In the genomic region with DNA sequence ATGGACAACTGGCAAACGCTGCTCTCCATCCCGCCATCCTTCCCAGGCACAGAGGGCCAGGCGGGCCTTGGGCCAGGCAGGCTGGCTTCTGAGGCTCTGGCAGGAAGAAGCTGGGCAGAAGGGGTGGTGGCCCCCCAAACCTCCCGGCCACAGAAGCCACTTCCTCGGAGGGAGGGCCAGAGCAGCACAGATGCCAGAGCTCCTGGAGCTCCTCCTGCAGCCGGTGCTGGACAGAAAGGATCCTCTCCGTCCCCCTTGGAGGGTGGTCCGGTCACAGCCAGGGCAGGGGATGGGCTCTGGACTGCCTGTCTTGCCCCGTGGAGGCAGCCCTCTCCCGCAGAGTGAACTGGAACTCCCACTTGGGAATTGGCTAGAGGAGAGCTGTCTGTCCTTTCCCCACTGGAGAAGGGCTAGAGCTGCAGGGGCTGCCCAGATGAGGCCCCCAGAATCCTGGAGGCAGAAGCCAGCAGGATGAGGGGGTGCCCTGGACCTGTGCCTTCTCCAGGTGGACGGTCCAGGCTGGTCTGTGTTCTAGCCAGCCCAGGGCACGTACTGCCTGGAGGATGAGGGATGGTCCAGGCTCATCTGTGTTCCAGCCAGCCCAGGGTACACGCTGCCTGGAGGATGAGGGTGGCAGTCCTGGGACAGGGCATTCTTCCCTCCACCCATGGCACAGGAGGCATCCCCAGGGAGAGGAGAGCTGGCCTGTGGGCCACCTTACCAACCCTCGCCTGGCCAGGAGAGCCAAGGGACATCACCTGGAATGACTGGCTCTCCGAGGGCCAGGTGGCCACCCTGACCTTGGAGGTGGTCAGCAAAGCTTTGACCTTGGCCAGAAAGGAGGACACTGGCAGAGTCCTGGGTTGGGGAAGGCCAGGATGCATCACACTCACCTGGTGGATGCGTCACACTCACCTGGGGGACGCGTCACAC, we compare ENCODE assay signal across 24 cellular contexts. TPM values are rescaled to one million over a fixed set of nuclear protein-coding genes. Genes with fewer than 3 reads are reported as not detected.
DNase-seq lines count a peak whose midpoint lies in the region; ATAC-seq and TF ChIP-seq lines count a peak whose summit lies in the region.
"Had no signal": no experiment of that assay in that cellular context is flagged by ENCODE, and none has a peak within 500 bp of the region (broad histone marks: within the 10 kb centered on the region; RNA-seq: fewer than 3 reads in every experiment).

No MANE protein-coding gene starts in this region.

- peak; percentile 71 for ATAC-seq in activated CD8-positive, alpha-beta T cell treated with anti-CD3 and anti-CD28 coated beads, Interleukin-2, amount 10 ng/mL, durations not matched to agents 7 days and 5 days
- ATAC-seq in natural killer cell (peak in 2 of 3 donors; percentile 38 to 92), upper lobe of right lung (no peak), GM18517 (IDR thresholded peaks at IDR 0.05; ENCODE audit: unreplicated experiment) (no peak)
- ATAC-seq: left colon had no signal

- H3K79me1 ChIP-seq in mesenchymal stem cell (replicated peaks; ENCODE audit: low read length, poor library complexity, severe bottlenecking) = no peaks in the 10 kb centered on the region

- no peaks in the 10 kb centered on the region for H3K36me3 Mint-ChIP-seq in activated naive CD4-positive, alpha-beta T cell treated with anti-CD3 and anti-CD28 coated beads, Interleukin-2, amount 10 ng/mL, durations not matched to agents 7 days and 5 days
- H3K36me3 Mint-ChIP-seq in activated CD8-positive, alpha-beta T cell treated with anti-CD3 and anti-CD28 coated beads, Interleukin-2, amount 10 ng/mL, durations not matched to agents 7 days and 5 days (ENCODE audit: low read depth) = no peaks in the 10 kb centered on the region
- no peaks in the 10 kb centered on the region for H3K36me3 Mint-ChIP-seq in natural killer cell

- H2BK5ac ChIP-seq in mesenchymal stem cell (ENCODE audit: low read depth, low read length, poor library complexity, severe bottlenecking) = no peak overlapping the region

- intact Hi-C loops in natural killer cell (cut with micrococcal nuclease) (no loop called here), upper lobe of right lung (cut with DNase I) (no loop called here)

- POLR2A ChIA-PET in activated CD8-positive, alpha-beta T cell treated with anti-CD3 and anti-CD28 coated beads, Interleukin-2, amount 10 ng/mL, durations not matched to agents 7 days and 5 days (lab: Charles Lee) = no interaction called here

- H3K9me3 Mint-ChIP-seq in activated naive CD4-positive, alpha-beta T cell treated with anti-CD3 and anti-CD28 coated beads, Interleukin-2, amount 10 ng/mL, durations not matched to agents 7 days and 5 days = no peaks in the 10 kb centered on the region
- H3K9me3 Mint-ChIP-seq in activated CD8-positive, alpha-beta T cell treated with anti-CD3 and anti-CD28 coated beads, Interleukin-2, amount 10 ng/mL, durations not matched to agents 7 days and 5 days (ENCODE audit: insufficient read depth) = no peaks in the 10 kb centered on the region
- H3K9me3 Mint-ChIP-seq in natural killer cell = no peaks in the 10 kb centered on the region
- H3K9me3 Mint-ChIP-seq: activated naive CD4-positive, alpha-beta T cell treated with anti-CD3 and anti-CD28 coated beads for 36 hours; central memory CD8-positive, alpha-beta T cell had no signal

- H3K27me3 Mint-ChIP-seq in activated naive CD4-positive, alpha-beta T cell treated with anti-CD3 and anti-CD28 coated beads, Interleukin-2, amount 10 ng/mL, durations not matched to agents 7 days and 5 days = peaks cover 22% of the 10 kb centered on the region
- no peaks in the 10 kb centered on the region for H3K27me3 Mint-ChIP-seq in activated CD8-positive, alpha-beta T cell treated with anti-CD3 and anti-CD28 coated beads, Interleukin-2, amount 10 ng/mL, durations not matched to agents 7 days and 5 days (ENCODE audit: low read depth)
- H3K27me3 Mint-ChIP-seq in natural killer cell (ENCODE audit: low read depth in 2 of 2) = no peaks in the 10 kb centered on the region
- H3K27me3 Mint-ChIP-seq: central memory CD8-positive, alpha-beta T cell had no signal

- 77% methylated on average over 18 of the region's 18 CpGs for WGBS in mesenchymal stem cell

- H2AFZ ChIP-seq in mesenchymal stem cell (ENCODE audit: low read depth, low read length) = no peak overlapping the region

- H3K23ac ChIP-seq in mesenchymal stem cell (ENCODE audit: low read length in 2 of 2) = no peak overlapping the region

- H3K36me3 ChIP-seq in upper lobe of right lung (no peaks in the 10 kb centered on the region), mesenchymal stem cell (ENCODE audit: control insufficient read depth in 1 of 2, insufficient read depth in 2 of 2, low read depth in 1 of 2, low read length in 2 of 2) (no peaks in the 10 kb centered on the region)
- H3K36me3 ChIP-seq: ascending aorta, BE2C, esophagus squamous epithelium, prostate gland had no signal

- H3K4me3 Mint-ChIP-seq in activated naive CD4-positive, alpha-beta T cell treated with anti-CD3 and anti-CD28 coated beads, Interleukin-2, amount 10 ng/mL, durations not matched to agents 7 days and 5 days = no peak overlapping the region
- no peak overlapping the region for H3K4me3 Mint-ChIP-seq in activated CD8-positive, alpha-beta T cell treated with anti-CD3 and anti-CD28 coated beads, Interleukin-2, amount 10 ng/mL, durations not matched to agents 7 days and 5 days
- peak overlapping the region; percentile 61 for H3K4me3 Mint-ChIP-seq in natural killer cell
- H3K4me3 Mint-ChIP-seq: activated naive CD4-positive, alpha-beta T cell treated with anti-CD3 and anti-CD28 coated beads for 36 hours; central memory CD8-positive, alpha-beta T cell had no signal

- H3K27me3 ChIP-seq in upper lobe of right lung (peaks cover 15% of the 10 kb centered on the region), mesenchymal stem cell (ENCODE audit: control insufficient read depth in 1 of 2, insufficient read depth in 1 of 2, low read length in 2 of 2) (no peaks in the 10 kb centered on the region)
- H3K27me3 ChIP-seq: ascending aorta, BE2C had no signal

- DNase-seq in activated naive CD4-positive, alpha-beta T cell treated with anti-CD3 and anti-CD28 coated beads, Interleukin-2, amount 10 ng/mL, durations not matched to agents 7 days and 5 days = peak; percentile 32
- no peak for DNase-seq in activated naive CD4-positive, alpha-beta T cell (lab: John Stamatoyannopoulos, UW)
- DNase-seq in activated CD8-positive, alpha-beta T cell treated with anti-CD3 and anti-CD28 coated beads, Interleukin-2, amount 10 ng/mL, durations not matched to agents 7 days and 5 days = peak; percentile 51
- DNase-seq in natural killer cell (peak; percentile 15), upper lobe of right lung (peak; percentile 58), mesenchymal stem cell (no peak), cerebellum (ENCODE audit: low spot score) (no peak)
- DNase-seq: activated naive CD4-positive, alpha-beta T cell treated with anti-CD3 and anti-CD28 coated beads for 36 hours; BE2C; Calu3; effector CD4-positive, alpha-beta T cell; esophagus squamous epithelium; NCI-H1417; NCI-H524; stimulated activated naive CD4-positive, alpha-beta T cell had no signal

- H3K4me2 ChIP-seq in mesenchymal stem cell (ENCODE audit: low read length, poor library complexity, severe bottlenecking) = no peak overlapping the region

- H3K4me1 ChIP-seq in upper lobe of right lung (no peaks in the 10 kb centered on the region), mesenchymal stem cell (ENCODE audit: control insufficient read depth, insufficient read depth, low read depth, low read length) (no peaks in the 10 kb centered on the region)
- H3K4me1 ChIP-seq: BE2C, esophagus squamous epithelium, prostate gland had no signal

- no peaks in the 10 kb centered on the region for H3K9me3 ChIP-seq in upper lobe of right lung
- H3K9me3 ChIP-seq in mesenchymal stem cell (ENCODE audit: control insufficient read depth, low read length) = no peaks in the 10 kb centered on the region
- H3K9me3 ChIP-seq: ascending aorta, BE2C, esophagus squamous epithelium, prostate gland had no signal

- H3K4me1 Mint-ChIP-seq in activated naive CD4-positive, alpha-beta T cell treated with anti-CD3 and anti-CD28 coated beads, Interleukin-2, amount 10 ng/mL, durations not matched to agents 7 days and 5 days = peaks cover 7% of the 10 kb centered on the region
- peaks cover 11% of the 10 kb centered on the region for H3K4me1 Mint-ChIP-seq in activated CD8-positive, alpha-beta T cell treated with anti-CD3 and anti-CD28 coated beads, Interleukin-2, amount 10 ng/mL, durations not matched to agents 7 days and 5 days (ENCODE audit: low read depth)
- peaks cover 15 to 16% of the 10 kb centered on the region in 2 donors for H3K4me1 Mint-ChIP-seq in natural killer cell
- H3K4me1 Mint-ChIP-seq: central memory CD8-positive, alpha-beta T cell had no signal

- CTCF ChIA-PET in activated naive CD4-positive, alpha-beta T cell treated with anti-CD3 and anti-CD28 coated beads, Interleukin-2, amount 10 ng/mL, durations not matched to agents 7 days and 5 days (lab: Charles Lee) = no interaction called here
- CTCF ChIA-PET in activated CD8-positive, alpha-beta T cell treated with anti-CD3 and anti-CD28 coated beads, Interleukin-2, amount 10 ng/mL, durations not matched to agents 7 days and 5 days (lab: Charles Lee) = interaction anchor here (0.9 kb wide), 1 partner anchor 52 kb away, joined by 3 read pairs; no protein-coding TSS in a partner anchor

- H2AK5ac ChIP-seq in mesenchymal stem cell (ENCODE audit: low read length, severe bottlenecking) = no peak overlapping the region

- no peak overlapping the region for H3K9ac ChIP-seq in mesenchymal stem cell (ENCODE audit: low read length)

- no peak overlapping the region for H2BK15ac ChIP-seq in mesenchymal stem cell (ENCODE audit: low read depth, poor library complexity, severe bottlenecking)

- H4K91ac ChIP-seq in mesenchymal stem cell (ENCODE audit: low read length) = no peak overlapping the region

- no peak overlapping the region for H2BK120ac ChIP-seq in mesenchymal stem cell (ENCODE audit: low read depth, low read length)

- H2BK12ac ChIP-seq in mesenchymal stem cell (ENCODE audit: low read length in 2 of 2) = no peak overlapping the region

- H3K27ac ChIP-seq in upper lobe of right lung (no peak overlapping the region), mesenchymal stem cell (ENCODE audit: low read length, poor library complexity, severe bottlenecking) (no peak overlapping the region)
- H3K27ac ChIP-seq: esophagus squamous epithelium, prostate gland had no signal

- H3K27ac Mint-ChIP-seq in activated naive CD4-positive, alpha-beta T cell treated with anti-CD3 and anti-CD28 coated beads, Interleukin-2, amount 10 ng/mL, durations not matched to agents 7 days and 5 days = no peak overlapping the region
- H3K27ac Mint-ChIP-seq in activated CD8-positive, alpha-beta T cell treated with anti-CD3 and anti-CD28 coated beads, Interleukin-2, amount 10 ng/mL, durations not matched to agents 7 days and 5 days = no peak overlapping the region
- peak overlapping the region in 1 of 2 donors; percentile 36 for H3K27ac Mint-ChIP-seq in natural killer cell
- H3K27ac Mint-ChIP-seq: activated naive CD4-positive, alpha-beta T cell treated with anti-CD3 and anti-CD28 coated beads for 36 hours had no signal

- TF ChIP-seq CTCF in natural killer cell (IDR thresholded peaks at IDR 0.05) = no peak
- no peak for TF ChIP-seq CTCF in upper lobe of right lung (IDR thresholded peaks at IDR 0.05)

- H3K18ac ChIP-seq in mesenchymal stem cell (ENCODE audit: low read depth in 1 of 2, low read length in 2 of 2) = no peak overlapping the region

- no peak overlapping the region for H3K4me3 ChIP-seq in upper lobe of right lung
- H3K4me3 ChIP-seq in mesenchymal stem cell (ENCODE audit: insufficient read depth in 1 of 2, low read depth in 1 of 2, low read length in 2 of 2) = no peak overlapping the region
- H3K4me3 ChIP-seq: ascending aorta, esophagus squamous epithelium, prostate gland had no signal

- H4K8ac ChIP-seq in mesenchymal stem cell (ENCODE audit: low read length) = no peak overlapping the region

- no peak overlapping the region for H3K4ac ChIP-seq in mesenchymal stem cell (ENCODE audit: low read depth in 1 of 2, low read length in 2 of 2)

- no peak overlapping the region for H3K14ac ChIP-seq in mesenchymal stem cell (ENCODE audit: low read length in 2 of 2)

RNA-seq across cellular contexts. Expression of gene ACTRT2, which starts 47.3 kb away (rescaled TPM):
- not detected for total RNA-seq in activated CD8-positive, alpha-beta T cell treated with anti-CD3 and anti-CD28 coated beads, Interleukin-2, amount 10 ng/mL, durations not matched to agents 7 days and 5 days
- total RNA-seq in natural killer cell = not detected
- total RNA-seq in upper lobe of right lung = not detected
- not detected for polyA plus RNA-seq in mesenchymal stem cell (2013, experiment 1 of 2)
- not detected for polyA plus RNA-seq in mesenchymal stem cell (2013, experiment 2 of 2)
- total RNA-seq in cerebellum = not detected
- total RNA-seq: activated naive CD4-positive, alpha-beta T cell treated with anti-CD3 and anti-CD28 coated beads for 36 hours; ascending aorta; Calu3; esophagus squamous epithelium; left colon; LHCN-M2; skeletal muscle tissue; ureter had no signal
- polyA plus RNA-seq: neural cell had no signal

Comparison
In these comparisons a context has a peak if more than half of its experiments do, and no peak if none do; other contexts are left out.
1. DNase-seq: peak in activated naive CD4-positive, alpha-beta T cell treated with anti-CD3 and anti-CD28 coated beads, Interleukin-2, amount 10 ng/mL, durations not matched to agents 7 days and 5 days (single experiment), activated CD8-positive, alpha-beta T cell treated with anti-CD3 and anti-CD28 coated beads, Interleukin-2, amount 10 ng/mL, durations not matched to agents 7 days and 5 days (single experiment), natural killer cell (single experiment) and upper lobe of right lung (single experiment); none in activated naive CD4-positive, alpha-beta T cell (0 of 4), mesenchymal stem cell (single experiment) and cerebellum (single experiment).
2. ATAC-seq: peak in activated CD8-positive, alpha-beta T cell treated with anti-CD3 and anti-CD28 coated beads, Interleukin-2, amount 10 ng/mL, durations not matched to agents 7 days and 5 days (single experiment) and natural killer cell (2 of 3); none in upper lobe of right lung (single experiment) and GM18517 (single experiment).